ENCODE assay signal across 1 cellular context in genomic region chr11:102432560-102432959, GRCh38.
A peak's percentile ranks its signal among the peaks of the same experiment; 100 is the strongest.
TF ChIP-seq lines count a peak whose summit lies in the region.

No MANE protein-coding gene starts in this region.

TF ChIP-seq in A549, 52 proteins besides CTCF, POLR2A, EP300 and RAD21:
- peak; percentile 71 for TF ChIP-seq ZFP36 (IDR thresholded peaks at IDR 0.05; ENCODE audit: borderline replicate concordance, partially characterized antibody)
